Comparison of ENCODE assay signal across 2 cellular contexts in genomic region chr12:76201316-76201715, GRCh38.
TF ChIP-seq lines count a peak whose summit lies in the region.

No MANE protein-coding gene starts in this region.

TF ChIP-seq in liver, 16 proteins besides CTCF, POLR2A, EP300 and RAD21 (continued from another document):
- TF ChIP-seq, protein P1, sequence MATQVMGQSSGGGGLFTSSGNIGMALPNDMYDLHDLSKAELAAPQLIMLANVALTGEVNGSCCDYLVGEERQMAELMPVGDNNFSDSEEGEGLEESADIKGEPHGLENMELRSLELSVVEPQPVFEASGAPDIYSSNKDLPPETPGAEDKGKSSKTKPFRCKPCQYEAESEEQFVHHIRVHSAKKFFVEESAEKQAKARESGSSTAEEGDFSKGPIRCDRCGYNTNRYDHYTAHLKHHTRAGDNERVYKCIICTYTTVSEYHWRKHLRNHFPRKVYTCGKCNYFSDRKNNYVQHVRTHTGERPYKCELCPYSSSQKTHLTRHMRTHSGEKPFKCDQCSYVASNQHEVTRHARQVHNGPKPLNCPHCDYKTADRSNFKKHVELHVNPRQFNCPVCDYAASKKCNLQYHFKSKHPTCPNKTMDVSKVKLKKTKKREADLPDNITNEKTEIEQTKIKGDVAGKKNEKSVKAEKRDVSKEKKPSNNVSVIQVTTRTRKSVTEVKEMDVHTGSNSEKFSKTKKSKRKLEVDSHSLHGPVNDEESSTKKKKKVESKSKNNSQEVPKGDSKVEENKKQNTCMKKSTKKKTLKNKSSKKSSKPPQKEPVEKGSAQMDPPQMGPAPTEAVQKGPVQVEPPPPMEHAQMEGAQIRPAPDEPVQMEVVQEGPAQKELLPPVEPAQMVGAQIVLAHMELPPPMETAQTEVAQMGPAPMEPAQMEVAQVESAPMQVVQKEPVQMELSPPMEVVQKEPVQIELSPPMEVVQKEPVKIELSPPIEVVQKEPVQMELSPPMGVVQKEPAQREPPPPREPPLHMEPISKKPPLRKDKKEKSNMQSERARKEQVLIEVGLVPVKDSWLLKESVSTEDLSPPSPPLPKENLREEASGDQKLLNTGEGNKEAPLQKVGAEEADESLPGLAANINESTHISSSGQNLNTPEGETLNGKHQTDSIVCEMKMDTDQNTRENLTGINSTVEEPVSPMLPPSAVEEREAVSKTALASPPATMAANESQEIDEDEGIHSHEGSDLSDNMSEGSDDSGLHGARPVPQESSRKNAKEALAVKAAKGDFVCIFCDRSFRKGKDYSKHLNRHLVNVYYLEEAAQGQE (IDR thresholded peaks at IDR 0.05), result no peak
- TF ChIP-seq JUND (IDR thresholded peaks at IDR 0.05) (no peak), HNF4G (IDR thresholded peaks at IDR 0.05) (no peak), NR2F2 (IDR thresholded peaks at IDR 0.05) (no peak), ATF3 (IDR thresholded peaks at IDR 0.05) (no peak)

TF ChIP-seq in HepG2, 621 proteins besides CTCF, POLR2A, EP300 and RAD21 (continued from another document):
- TF ChIP-seq, protein P2, sequence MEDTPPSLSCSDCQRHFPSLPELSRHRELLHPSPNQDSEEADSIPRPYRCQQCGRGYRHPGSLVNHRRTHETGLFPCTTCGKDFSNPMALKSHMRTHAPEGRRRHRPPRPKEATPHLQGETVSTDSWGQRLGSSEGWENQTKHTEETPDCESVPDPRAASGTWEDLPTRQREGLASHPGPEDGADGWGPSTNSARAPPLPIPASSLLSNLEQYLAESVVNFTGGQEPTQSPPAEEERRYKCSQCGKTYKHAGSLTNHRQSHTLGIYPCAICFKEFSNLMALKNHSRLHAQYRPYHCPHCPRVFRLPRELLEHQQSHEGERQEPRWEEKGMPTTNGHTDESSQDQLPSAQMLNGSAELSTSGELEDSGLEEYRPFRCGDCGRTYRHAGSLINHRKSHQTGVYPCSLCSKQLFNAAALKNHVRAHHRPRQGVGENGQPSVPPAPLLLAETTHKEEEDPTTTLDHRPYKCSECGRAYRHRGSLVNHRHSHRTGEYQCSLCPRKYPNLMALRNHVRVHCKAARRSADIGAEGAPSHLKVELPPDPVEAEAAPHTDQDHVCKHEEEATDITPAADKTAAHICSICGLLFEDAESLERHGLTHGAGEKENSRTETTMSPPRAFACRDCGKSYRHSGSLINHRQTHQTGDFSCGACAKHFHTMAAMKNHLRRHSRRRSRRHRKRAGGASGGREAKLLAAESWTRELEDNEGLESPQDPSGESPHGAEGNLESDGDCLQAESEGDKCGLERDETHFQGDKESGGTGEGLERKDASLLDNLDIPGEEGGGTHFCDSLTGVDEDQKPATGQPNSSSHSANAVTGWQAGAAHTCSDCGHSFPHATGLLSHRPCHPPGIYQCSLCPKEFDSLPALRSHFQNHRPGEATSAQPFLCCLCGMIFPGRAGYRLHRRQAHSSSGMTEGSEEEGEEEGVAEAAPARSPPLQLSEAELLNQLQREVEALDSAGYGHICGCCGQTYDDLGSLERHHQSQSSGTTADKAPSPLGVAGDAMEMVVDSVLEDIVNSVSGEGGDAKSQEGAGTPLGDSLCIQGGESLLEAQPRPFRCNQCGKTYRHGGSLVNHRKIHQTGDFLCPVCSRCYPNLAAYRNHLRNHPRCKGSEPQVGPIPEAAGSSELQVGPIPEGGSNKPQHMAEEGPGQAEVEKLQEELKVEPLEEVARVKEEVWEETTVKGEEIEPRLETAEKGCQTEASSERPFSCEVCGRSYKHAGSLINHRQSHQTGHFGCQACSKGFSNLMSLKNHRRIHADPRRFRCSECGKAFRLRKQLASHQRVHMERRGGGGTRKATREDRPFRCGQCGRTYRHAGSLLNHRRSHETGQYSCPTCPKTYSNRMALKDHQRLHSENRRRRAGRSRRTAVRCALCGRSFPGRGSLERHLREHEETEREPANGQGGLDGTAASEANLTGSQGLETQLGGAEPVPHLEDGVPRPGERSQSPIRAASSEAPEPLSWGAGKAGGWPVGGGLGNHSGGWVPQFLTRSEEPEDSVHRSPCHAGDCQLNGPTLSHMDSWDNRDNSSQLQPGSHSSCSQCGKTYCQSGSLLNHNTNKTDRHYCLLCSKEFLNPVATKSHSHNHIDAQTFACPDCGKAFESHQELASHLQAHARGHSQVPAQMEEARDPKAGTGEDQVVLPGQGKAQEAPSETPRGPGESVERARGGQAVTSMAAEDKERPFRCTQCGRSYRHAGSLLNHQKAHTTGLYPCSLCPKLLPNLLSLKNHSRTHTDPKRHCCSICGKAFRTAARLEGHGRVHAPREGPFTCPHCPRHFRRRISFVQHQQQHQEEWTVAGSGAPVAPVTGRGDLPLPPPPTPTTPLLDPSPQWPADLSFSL (CRISPR knock-in tag; IDR thresholded peaks at IDR 0.05), result no peak
- TF ChIP-seq, protein P3, sequence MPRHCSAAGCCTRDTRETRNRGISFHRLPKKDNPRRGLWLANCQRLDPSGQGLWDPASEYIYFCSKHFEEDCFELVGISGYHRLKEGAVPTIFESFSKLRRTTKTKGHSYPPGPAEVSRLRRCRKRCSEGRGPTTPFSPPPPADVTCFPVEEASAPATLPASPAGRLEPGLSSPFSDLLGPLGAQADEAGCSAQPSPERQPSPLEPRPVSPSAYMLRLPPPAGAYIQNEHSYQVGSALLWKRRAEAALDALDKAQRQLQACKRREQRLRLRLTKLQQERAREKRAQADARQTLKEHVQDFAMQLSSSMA (CRISPR knock-in tag; IDR thresholded peaks at IDR 0.05), result no peak
- no peak for TF ChIP-seq ZFP36L2 (CRISPR knock-in tag; IDR thresholded peaks at IDR 0.05)
TF ChIP-seq in HepG2: peak in this region for 0.
